In the genomic region with DNA sequence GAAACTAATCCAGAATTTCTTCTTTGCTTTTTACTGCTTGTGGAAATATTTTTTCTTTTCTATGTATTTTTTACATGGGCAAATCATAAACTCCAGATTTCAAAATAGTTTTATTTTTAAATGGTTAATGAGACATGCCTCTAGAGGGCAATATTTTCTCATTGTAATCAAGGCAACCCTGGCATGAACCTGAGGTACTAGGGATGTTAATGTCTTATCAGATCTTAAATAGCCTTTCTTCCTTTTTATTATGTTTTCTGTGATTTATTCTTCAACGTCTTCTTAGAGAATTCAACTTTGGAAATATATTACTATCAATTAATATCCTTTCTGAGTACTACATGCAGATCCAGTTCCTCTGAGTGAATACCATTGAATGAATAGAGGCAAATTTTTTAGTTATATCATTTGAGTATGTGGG, we compare ENCODE assay signal across 9 cellular contexts.
DNase-seq lines count a peak whose midpoint lies in the region; ATAC-seq and TF ChIP-seq lines count a peak whose summit lies in the region.
"Had no signal": no experiment of that assay in that cellular context is flagged by ENCODE, and none has a peak within 500 bp of the region (broad histone marks: within the 10 kb centered on the region; RNA-seq: fewer than 3 reads in every experiment).

No MANE protein-coding gene starts in this region.

- DNase-seq in ACHN (peak; percentile 63), GM12864 (ENCODE audit: low read depth) (no peak), NCI-H345 (lab: John Stamatoyannopoulos, UW) (peak; percentile 28), cardiac fibroblast (ENCODE audit: low read depth in 2 of 2) (peak; percentile 71 to 86), mucosa of descending colon (no peak)
- no peak for DNase-seq in stimulated activated CD4-positive, alpha-beta T cell treated with anti-CD3 and anti-CD28 coated beads, Interleukin-4, amount 100 ng/mL, for 24 hours

- H3K9me3 ChIP-seq in mucosa of descending colon, result no peaks in the 10 kb centered on the region
- H3K9me3 ChIP-seq: HAP-1 had no signal

- H3K4me3 ChIP-seq in GM12864 (ENCODE audit: low read depth, low read length), result no peak overlapping the region
- H3K4me3 ChIP-seq in cardiac fibroblast (replicated peaks in 1 of 2; ENCODE audit: low read depth in 2 of 2, low read length in 2 of 2), result no peak overlapping the region
- no peak overlapping the region for H3K4me3 ChIP-seq in mucosa of descending colon
- H3K4me3 ChIP-seq: HAP-1 had no signal

- intact Hi-C loops in mucosa of descending colon (cut with DNase I, micrococcal nuclease), result loop anchor here in 1 of 2 donors (5.0 to 10.0 kb wide), 2 partner anchors 285 to 402 kb away; no protein-coding TSS in a partner anchor

- in situ Hi-C loops in ACHN (cut with HindIII; ENCODE audit: low pct_ligation_motif_present, low pct_unique_long_range_greater_than_20kb, low sequenced_read_pairs), result no loop called here

- TF ChIP-seq CTCF in GM12864 (IDR thresholded peaks at IDR 0.05; ENCODE audit: low read depth, low read length, missing control alignments) (peak; percentile 27), cardiac fibroblast (IDR thresholded peaks at IDR 0.05; ENCODE audit: low read depth, low read length) (peak; percentile 41), mucosa of descending colon (IDR thresholded peaks at IDR 0.05) (no peak)

- H3K4me1 ChIP-seq in mucosa of descending colon (ENCODE audit: low read depth), result no peaks in the 10 kb centered on the region

- peak; percentile 37 for ATAC-seq in mucosa of descending colon
- no peak for ATAC-seq in HG03025 (IDR thresholded peaks at IDR 0.05; ENCODE audit: low FRiP score, unreplicated experiment)
- ATAC-seq in HG03196 (IDR thresholded peaks at IDR 0.05; ENCODE audit: unreplicated experiment), result no peak

- no peaks in the 10 kb centered on the region for H3K36me3 ChIP-seq in mucosa of descending colon (ENCODE audit: low read depth)
- H3K36me3 ChIP-seq: HAP-1 had no signal

Comparison
In these comparisons a context has a peak if more than half of its experiments do, and no peak if none do; other contexts are left out.
1. DNase-seq: peak in ACHN (single experiment), NCI-H345 (single experiment) and cardiac fibroblast (2 of 2); none in GM12864 (single experiment), mucosa of descending colon (0 of 3) and stimulated activated CD4-positive, alpha-beta T cell treated with anti-CD3 and anti-CD28 coated beads, Interleukin-4, amount 100 ng/mL, for 24 hours (single experiment).